In the genomic region with DNA sequence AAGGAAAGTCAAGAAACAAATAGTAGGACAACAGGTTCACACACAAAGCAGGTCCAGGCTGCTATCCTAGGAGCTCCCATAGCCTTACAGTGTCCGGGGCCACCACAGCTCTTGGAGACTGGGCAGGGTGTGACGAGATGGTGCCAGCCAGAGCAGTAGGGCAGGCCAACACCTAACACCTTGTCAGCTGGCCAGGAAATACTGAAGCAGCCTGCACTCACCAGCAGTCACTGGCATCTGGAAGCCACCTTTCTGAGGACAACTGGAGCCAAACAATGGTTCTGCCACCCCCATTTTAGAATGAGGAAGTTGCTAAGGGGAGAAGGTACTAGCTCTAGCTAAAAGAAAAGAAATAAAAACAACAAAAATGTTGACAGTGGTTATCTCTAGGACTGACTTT, we compare ENCODE assay signal across 10 cellular contexts. TPM values are rescaled to one million over a fixed set of nuclear protein-coding genes. Genes with fewer than 3 reads are reported as not detected.
A peak's percentile ranks its signal among the peaks of the same experiment; 100 is the strongest.
DNase-seq lines count a peak whose midpoint lies in the region; ATAC-seq and TF ChIP-seq lines count a peak whose summit lies in the region.
"Had no signal": no experiment of that assay in that cellular context is flagged by ENCODE, and none has a peak within 500 bp of the region (broad histone marks: within the 10 kb centered on the region; RNA-seq: fewer than 3 reads in every experiment).

No MANE protein-coding gene starts in this region.

- ATAC-seq in activated CD4-positive, alpha-beta T cell treated with anti-CD3 and anti-CD28 coated beads for 36 hours, result no peak
- peak; percentile 76 for ATAC-seq in left colon
- ATAC-seq in stimulated activated naive B cell treated with anti-CD40 and anti-IgM and Interleukin-4, amounts not matched to agents 10 μg/mL and 1 μg/mL and 100 μg/mL, for 72 hours (replicated peaks), result no peak
- ATAC-seq in HG03097 (IDR thresholded peaks at IDR 0.05; ENCODE audit: low FRiP score, unreplicated experiment), result no peak
- no peak for ATAC-seq in SK-N-SH treated with all-trans-retinoic acid at 6 μM for 48 hours

- intact Hi-C loops in activated CD4-positive, alpha-beta T cell treated with anti-CD3 and anti-CD28 coated beads for 36 hours (cut with DNase I, micrococcal nuclease), result loop anchor here in 1 of 2 experiments (10.0 kb wide), 1 partner anchor 215 kb away; no protein-coding TSS in a partner anchor
- intact Hi-C loops in left colon (cut with DNase I, micrococcal nuclease), result no loop called here

- POLR2A ChIA-PET in activated CD4-positive, alpha-beta T cell treated with anti-CD3 and anti-CD28 coated beads for 36 hours (lab: Charles Lee), result no interaction called here
- POLR2A ChIA-PET in activated CD4-positive, alpha-beta memory T cell treated with anti-CD3 and anti-CD28 coated beads, Interleukin-2, amount 10 ng/mL, durations not matched to agents 7 days and 5 days (lab: Charles Lee), result interaction anchor here (0.7 to 12.0 kb wide), 5 partner anchors 20 to 156 kb away, joined by 3 to 94 read pairs (median 5); a partner anchor contains a TSS

- H3K36me3 Mint-ChIP-seq in activated CD4-positive, alpha-beta T cell treated with anti-CD3 and anti-CD28 coated beads for 36 hours (ENCODE audit: low read depth), result peaks cover 35% of the 10 kb centered on the region
- peaks cover 59% of the 10 kb centered on the region for H3K36me3 Mint-ChIP-seq in activated CD4-positive, alpha-beta memory T cell treated with anti-CD3 and anti-CD28 coated beads, Interleukin-2, amount 10 ng/mL, durations not matched to agents 7 days and 5 days (ENCODE audit: low read depth)
- peaks cover 42 to 66% of the 10 kb centered on the region in 2 donors for H3K36me3 Mint-ChIP-seq in stimulated activated naive B cell treated with anti-CD40 and anti-IgM and Interleukin-4, amounts not matched to agents 10 μg/mL and 1 μg/mL and 100 μg/mL, for 72 hours

- H3K27ac Mint-ChIP-seq in activated CD4-positive, alpha-beta T cell treated with anti-CD3 and anti-CD28 coated beads for 36 hours, result peak overlapping the region; percentile 31
- peak overlapping the region; percentile 67 for H3K27ac Mint-ChIP-seq in activated CD4-positive, alpha-beta memory T cell treated with anti-CD3 and anti-CD28 coated beads, Interleukin-2, amount 10 ng/mL, durations not matched to agents 7 days and 5 days
- H3K27ac Mint-ChIP-seq in stimulated activated naive B cell treated with anti-CD40 and anti-IgM and Interleukin-4, amounts not matched to agents 10 μg/mL and 1 μg/mL and 100 μg/mL, for 72 hours, result peak overlapping the region; percentile 84

- no peaks in the 10 kb centered on the region for H3K27me3 Mint-ChIP-seq in activated CD4-positive, alpha-beta T cell treated with anti-CD3 and anti-CD28 coated beads for 36 hours
- H3K27me3 Mint-ChIP-seq in activated CD4-positive, alpha-beta memory T cell treated with anti-CD3 and anti-CD28 coated beads, Interleukin-2, amount 10 ng/mL, durations not matched to agents 7 days and 5 days, result no peaks in the 10 kb centered on the region
- H3K27me3 Mint-ChIP-seq in stimulated activated naive B cell treated with anti-CD40 and anti-IgM and Interleukin-4, amounts not matched to agents 10 μg/mL and 1 μg/mL and 100 μg/mL, for 72 hours, result no peaks in the 10 kb centered on the region

- H3K4me1 Mint-ChIP-seq in activated CD4-positive, alpha-beta T cell treated with anti-CD3 and anti-CD28 coated beads for 36 hours, result peaks cover 55% of the 10 kb centered on the region
- H3K4me1 Mint-ChIP-seq in activated CD4-positive, alpha-beta memory T cell treated with anti-CD3 and anti-CD28 coated beads, Interleukin-2, amount 10 ng/mL, durations not matched to agents 7 days and 5 days, result peaks cover 86% of the 10 kb centered on the region
- peaks cover 69 to 94% of the 10 kb centered on the region in 2 donors for H3K4me1 Mint-ChIP-seq in stimulated activated naive B cell treated with anti-CD40 and anti-IgM and Interleukin-4, amounts not matched to agents 10 μg/mL and 1 μg/mL and 100 μg/mL, for 72 hours

- CTCF ChIA-PET in activated CD4-positive, alpha-beta T cell treated with anti-CD3 and anti-CD28 coated beads for 36 hours (lab: Charles Lee), result interaction anchor here (0.6 to 1.5 kb wide), 3 partner anchors 9 to 36 kb away, joined by 3 read pairs; no protein-coding TSS in a partner anchor
- CTCF ChIA-PET in activated CD4-positive, alpha-beta memory T cell treated with anti-CD3 and anti-CD28 coated beads, Interleukin-2, amount 10 ng/mL, durations not matched to agents 7 days and 5 days (lab: Charles Lee), result interaction anchor here (1.1 to 1.8 kb wide), 4 partner anchors 18 to 69 kb away, joined by 3 to 11 read pairs (median 5); a partner anchor contains a TSS

- no peak for DNase-seq in activated CD4-positive, alpha-beta T cell treated with anti-CD3 and anti-CD28 coated beads for 36 hours
- no peak for DNase-seq in activated CD4-positive, alpha-beta T cell treated with anti-CD3 and anti-CD28 coated beads, Interleukin-2, amount 50 U/mL, for 1 hour
- no peak for DNase-seq in activated CD4-positive, alpha-beta memory T cell treated with anti-CD3 and anti-CD28 coated beads, Interleukin-2, amount 10 ng/mL, durations not matched to agents 7 days and 5 days
- peak; percentile 69 to 80 for DNase-seq in left colon
- no peak for DNase-seq in stimulated activated naive B cell treated with anti-CD40 and anti-IgM and Interleukin-4, amounts not matched to agents 10 μg/mL and 1 μg/mL and 100 μg/mL, for 72 hours
- no peak for DNase-seq in DMS79 (lab: John Stamatoyannopoulos, UW)
- DNase-seq: activated CD4-positive, alpha-beta T cell treated with anti-CD3 and anti-CD28 coated beads for 1 hour; foreskin melanocyte had no signal

- no peak overlapping the region for H3K4me3 Mint-ChIP-seq in activated CD4-positive, alpha-beta T cell treated with anti-CD3 and anti-CD28 coated beads for 36 hours
- no peak overlapping the region for H3K4me3 Mint-ChIP-seq in activated CD4-positive, alpha-beta memory T cell treated with anti-CD3 and anti-CD28 coated beads, Interleukin-2, amount 10 ng/mL, durations not matched to agents 7 days and 5 days
- H3K4me3 Mint-ChIP-seq in stimulated activated naive B cell treated with anti-CD40 and anti-IgM and Interleukin-4, amounts not matched to agents 10 μg/mL and 1 μg/mL and 100 μg/mL, for 72 hours, result peak overlapping the region; percentile 9 to 50

- H3K9me3 Mint-ChIP-seq in activated CD4-positive, alpha-beta T cell treated with anti-CD3 and anti-CD28 coated beads for 36 hours (ENCODE audit: low read depth), result peaks cover 3% of the 10 kb centered on the region
- peaks cover 8% of the 10 kb centered on the region for H3K9me3 Mint-ChIP-seq in activated CD4-positive, alpha-beta memory T cell treated with anti-CD3 and anti-CD28 coated beads, Interleukin-2, amount 10 ng/mL, durations not matched to agents 7 days and 5 days
- H3K9me3 Mint-ChIP-seq in stimulated activated naive B cell treated with anti-CD40 and anti-IgM and Interleukin-4, amounts not matched to agents 10 μg/mL and 1 μg/mL and 100 μg/mL, for 72 hours, result peaks cover 7 to 8% of the 10 kb centered on the region in 2 donors

TF ChIP-seq in SK-N-SH treated with all-trans-retinoic acid at 6 μM for 48 hours, 23 proteins besides CTCF, POLR2A, EP300 and RAD21 (continues in another document):
- no peak for TF ChIP-seq ISL1 (CRISPR knock-in tag; IDR thresholded peaks at IDR 0.05)
- no peak for TF ChIP-seq ZFP3 (CRISPR knock-in tag; IDR thresholded peaks at IDR 0.05)
- no peak for TF ChIP-seq GLIS3 (CRISPR knock-in tag; IDR thresholded peaks at IDR 0.05)
- TF ChIP-seq TCF4 (CRISPR knock-in tag; IDR thresholded peaks at IDR 0.05; ENCODE audit: borderline replicate concordance), result no peak
- no peak for TF ChIP-seq CSDC2 (CRISPR knock-in tag; IDR thresholded peaks at IDR 0.05)
- TF ChIP-seq, protein P1, sequence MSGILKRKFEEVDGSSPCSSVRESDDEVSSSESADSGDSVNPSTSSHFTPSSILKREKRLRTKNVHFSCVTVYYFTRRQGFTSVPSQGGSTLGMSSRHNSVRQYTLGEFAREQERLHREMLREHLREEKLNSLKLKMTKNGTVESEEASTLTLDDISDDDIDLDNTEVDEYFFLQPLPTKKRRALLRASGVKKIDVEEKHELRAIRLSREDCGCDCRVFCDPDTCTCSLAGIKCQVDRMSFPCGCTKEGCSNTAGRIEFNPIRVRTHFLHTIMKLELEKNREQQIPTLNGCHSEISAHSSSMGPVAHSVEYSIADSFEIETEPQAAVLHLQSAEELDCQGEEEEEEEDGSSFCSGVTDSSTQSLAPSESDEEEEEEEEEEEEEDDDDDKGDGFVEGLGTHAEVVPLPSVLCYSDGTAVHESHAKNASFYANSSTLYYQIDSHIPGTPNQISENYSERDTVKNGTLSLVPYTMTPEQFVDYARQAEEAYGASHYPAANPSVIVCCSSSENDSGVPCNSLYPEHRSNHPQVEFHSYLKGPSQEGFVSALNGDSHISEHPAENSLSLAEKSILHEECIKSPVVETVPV (CRISPR knock-in tag; IDR thresholded peaks at IDR 0.05), result no peak
- no peak for TF ChIP-seq RARB (CRISPR knock-in tag; IDR thresholded peaks at IDR 0.05)
- TF ChIP-seq, protein P2, sequence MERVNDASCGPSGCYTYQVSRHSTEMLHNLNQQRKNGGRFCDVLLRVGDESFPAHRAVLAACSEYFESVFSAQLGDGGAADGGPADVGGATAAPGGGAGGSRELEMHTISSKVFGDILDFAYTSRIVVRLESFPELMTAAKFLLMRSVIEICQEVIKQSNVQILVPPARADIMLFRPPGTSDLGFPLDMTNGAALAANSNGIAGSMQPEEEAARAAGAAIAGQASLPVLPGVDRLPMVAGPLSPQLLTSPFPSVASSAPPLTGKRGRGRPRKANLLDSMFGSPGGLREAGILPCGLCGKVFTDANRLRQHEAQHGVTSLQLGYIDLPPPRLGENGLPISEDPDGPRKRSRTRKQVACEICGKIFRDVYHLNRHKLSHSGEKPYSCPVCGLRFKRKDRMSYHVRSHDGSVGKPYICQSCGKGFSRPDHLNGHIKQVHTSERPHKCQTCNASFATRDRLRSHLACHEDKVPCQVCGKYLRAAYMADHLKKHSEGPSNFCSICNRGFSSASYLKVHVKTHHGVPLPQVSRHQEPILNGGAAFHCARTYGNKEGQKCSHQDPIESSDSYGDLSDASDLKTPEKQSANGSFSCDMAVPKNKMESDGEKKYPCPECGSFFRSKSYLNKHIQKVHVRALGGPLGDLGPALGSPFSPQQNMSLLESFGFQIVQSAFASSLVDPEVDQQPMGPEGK (CRISPR knock-in tag; IDR thresholded peaks at IDR 0.05; ENCODE audit: borderline replicate concordance), result no peak

RNA-seq across cellular contexts. Expression of a gene that starts 47.2 kb away (rescaled TPM):
- 10 to 100 TPM; 45.4 to 47.8 TPM for total RNA-seq in activated CD4-positive, alpha-beta T cell treated with anti-CD3 and anti-CD28 coated beads for 36 hours
- 10 to 100 TPM; 55.0 to 56.7 TPM for total RNA-seq in activated CD4-positive, alpha-beta memory T cell treated with anti-CD3 and anti-CD28 coated beads, Interleukin-2, amount 10 ng/mL, durations not matched to agents 7 days and 5 days
- 10 to 100 TPM; 40.0 to 54.4 TPM for total RNA-seq in left colon

RNA-seq across cellular contexts. Expression of a gene that starts 50.1 kb away (rescaled TPM):
- 10 to 100 TPM; 83.4 to 84.9 TPM for total RNA-seq in activated CD4-positive, alpha-beta T cell treated with anti-CD3 and anti-CD28 coated beads for 36 hours
- 100 to 1,000 TPM; 254 to 267 TPM for total RNA-seq in activated CD4-positive, alpha-beta memory T cell treated with anti-CD3 and anti-CD28 coated beads, Interleukin-2, amount 10 ng/mL, durations not matched to agents 7 days and 5 days
- total RNA-seq in left colon, result 10 to 100 TPM; 51.4 to 98.1 TPM

RNA-seq across cellular contexts. Expression of a gene that starts 51.8 kb away (rescaled TPM):
- total RNA-seq in activated CD4-positive, alpha-beta T cell treated with anti-CD3 and anti-CD28 coated beads for 36 hours, result not detected
- total RNA-seq in activated CD4-positive, alpha-beta memory T cell treated with anti-CD3 and anti-CD28 coated beads, Interleukin-2, amount 10 ng/mL, durations not matched to agents 7 days and 5 days, result not detected
- total RNA-seq in left colon, result 1 to 10 TPM; 1.4 to 1.7 TPM

Comparison
In these comparisons a context has a peak if more than half of its experiments do, and no peak if none do; other contexts are left out.
1. DNase-seq: peak in left colon (2 of 2); none in activated CD4-positive, alpha-beta T cell treated with anti-CD3 and anti-CD28 coated beads for 36 hours (single experiment), activated CD4-positive, alpha-beta T cell treated with anti-CD3 and anti-CD28 coated beads, Interleukin-2, amount 50 U/mL, for 1 hour (single experiment), activated CD4-positive, alpha-beta memory T cell treated with anti-CD3 and anti-CD28 coated beads, Interleukin-2, amount 10 ng/mL, durations not matched to agents 7 days and 5 days (single experiment), stimulated activated naive B cell treated with anti-CD40 and anti-IgM and Interleukin-4, amounts not matched to agents 10 μg/mL and 1 μg/mL and 100 μg/mL, for 72 hours (single experiment) and DMS79 (single experiment).
2. H3K27ac Mint-ChIP-seq: peak in every context shown above with its lines; median percentile 84 in stimulated activated naive B cell treated with anti-CD40 and anti-IgM and Interleukin-4, amounts not matched to agents 10 μg/mL and 1 μg/mL and 100 μg/mL, for 72 hours; 67 in activated CD4-positive, alpha-beta memory T cell treated with anti-CD3 and anti-CD28 coated beads, Interleukin-2, amount 10 ng/mL, durations not matched to agents 7 days and 5 days; 31 in activated CD4-positive, alpha-beta T cell treated with anti-CD3 and anti-CD28 coated beads for 36 hours.
3. H3K4me3 Mint-ChIP-seq: peak in stimulated activated naive B cell treated with anti-CD40 and anti-IgM and Interleukin-4, amounts not matched to agents 10 μg/mL and 1 μg/mL and 100 μg/mL, for 72 hours (2 of 2); none in activated CD4-positive, alpha-beta T cell treated with anti-CD3 and anti-CD28 coated beads for 36 hours (single experiment) and activated CD4-positive, alpha-beta memory T cell treated with anti-CD3 and anti-CD28 coated beads, Interleukin-2, amount 10 ng/mL, durations not matched to agents 7 days and 5 days (single experiment).